ENCODE assay signal across 8 cellular contexts in genomic region chr1:231584117-231584516, GRCh38. TPM values are rescaled to one million over a fixed set of nuclear protein-coding genes. Genes with fewer than 3 reads are reported as not detected.
A peak's percentile ranks its signal among the peaks of the same experiment; 100 is the strongest.
DNase-seq lines count a peak whose midpoint lies in the region; ATAC-seq and TF ChIP-seq lines count a peak whose summit lies in the region.

No MANE protein-coding gene starts in this region.

- H3K27ac Mint-ChIP-seq in brain, result no peak overlapping the region

- H3K4me3 ChIP-seq in psoas muscle, result no peak overlapping the region

- H3K9me3 ChIP-seq in psoas muscle, result no peaks in the 10 kb centered on the region

- peaks cover 8% of the 10 kb centered on the region for H3K4me1 Mint-ChIP-seq in brain

- H3K27ac ChIP-seq in psoas muscle, result peak overlapping the region; percentile 36

- H3K27me3 Mint-ChIP-seq in brain, result no peaks in the 10 kb centered on the region

- peak; percentile 33 for DNase-seq in NCI-H2171 treated with DMSO at 0.1 percent for 48 hours (lab: John Stamatoyannopoulos, UW)
- no peak for DNase-seq in NCI-H2171 (lab: John Stamatoyannopoulos, UW)
- peak; percentile 20 for DNase-seq in NCI-H146 (lab: John Stamatoyannopoulos, UW)
- no peak for DNase-seq in psoas muscle
- no peak for DNase-seq in NCI-H187 treated with DMSO at 0.1 percent for 48 hours (lab: John Stamatoyannopoulos, UW)

- no peaks in the 10 kb centered on the region for H3K9me3 Mint-ChIP-seq in brain

- no peak overlapping the region for H3K4me3 Mint-ChIP-seq in brain

- peaks cover 7% of the 10 kb centered on the region for H3K4me1 ChIP-seq in psoas muscle

- TF ChIP-seq CTCF in brain (conservative IDR thresholded peaks at IDR 0.05), result peak; percentile 21 to 23
- TF ChIP-seq CTCF in psoas muscle (IDR thresholded peaks at IDR 0.05), result peak; percentile 5

- peak in 3 of 4 donors; percentile 44 to 69 (median 68) for ATAC-seq in psoas muscle
- ATAC-seq in GM21381 (IDR thresholded peaks at IDR 0.05; ENCODE audit: unreplicated experiment), result no peak
- no peak for ATAC-seq in GM19455 (IDR thresholded peaks at IDR 0.05; ENCODE audit: unreplicated experiment)

- 59 to 66% (median 60%) methylated on average over 3 of the region's 3 CpGs for WGBS in psoas muscle, 3 donors

- no peaks in the 10 kb centered on the region for H3K36me3 Mint-ChIP-seq in brain

- H3K36me3 ChIP-seq in psoas muscle (ENCODE audit: insufficient read depth in 1 of 2, low read depth in 1 of 2), result no peaks in the 10 kb centered on the region

- H3K27me3 ChIP-seq in psoas muscle (ENCODE audit: insufficient read depth in 3 of 3, low read length in 2 of 3), result no peaks in the 10 kb centered on the region

- intact Hi-C loops in psoas muscle (cut with DNase I), result no loop called here

RNA-seq across cellular contexts. Expression of gene DISC1, which starts 42.5 kb away (rescaled TPM):
- polyA plus RNA-seq in brain (ENCODE audit: insufficient read depth, low read depth, low replicate concordance) (3.3 TPM), psoas muscle (1 to 10 TPM in 1 of 3 donors, under 1 TPM in 2; 0.35 to 1.9 (median 0.88) TPM)
- 1 to 10 TPM; 1.2 to 2.8 (median 2.1) TPM for total RNA-seq in psoas muscle

RNA-seq across cellular contexts. Expression of gene TSNAX, which starts 55.6 kb away (rescaled TPM):
- polyA plus RNA-seq in brain (ENCODE audit: insufficient read depth, low read depth, low replicate concordance) (15.0 TPM), psoas muscle (10 to 100 TPM; 18.0 to 94.3 (median 41.3) TPM)
- total RNA-seq in psoas muscle, result 100 to 1,000 TPM in 1 of 4 donors, 10 to 100 TPM in 3; 31.5 to 108 (median 54.7) TPM

Comparison
In these comparisons a context has a peak if more than half of its experiments do, and no peak if none do; other contexts are left out.
1. DNase-seq: peak in NCI-H2171 treated with DMSO at 0.1 percent for 48 hours (single experiment) and NCI-H146 (single experiment); none in NCI-H2171 (single experiment), psoas muscle (0 of 2) and NCI-H187 treated with DMSO at 0.1 percent for 48 hours (single experiment).
2. ATAC-seq: peak in psoas muscle (3 of 4); none in GM21381 (single experiment) and GM19455 (single experiment).